Comparison of ENCODE assay signal across 3 cellular contexts in the genomic region with DNA sequence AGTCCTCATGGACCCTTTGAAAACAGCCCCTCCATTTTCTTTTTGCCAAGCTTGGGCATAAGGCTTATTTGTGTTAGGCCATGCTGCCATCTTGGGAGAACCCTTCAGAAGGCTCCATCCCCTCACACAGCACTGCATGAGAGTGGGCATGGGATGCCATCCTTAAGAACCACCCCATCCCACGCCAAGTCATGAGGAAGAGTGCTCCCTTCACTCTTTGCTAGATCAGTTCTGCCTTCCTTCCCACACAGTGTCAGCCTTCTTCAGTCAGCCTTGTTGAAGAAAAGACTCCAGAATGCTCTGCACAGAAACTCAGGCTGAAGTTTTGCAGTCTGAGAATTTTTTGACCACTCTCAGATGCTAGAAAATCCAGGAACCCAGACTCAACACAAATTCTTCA. TPM values are rescaled to one million over a fixed set of nuclear protein-coding genes. Genes with fewer than 3 reads are reported as not detected.
"Had no signal": no experiment of that assay in that cellular context is flagged by ENCODE, and none has a peak within 500 bp of the region (broad histone marks: within the 10 kb centered on the region; RNA-seq: fewer than 3 reads in every experiment).

No MANE protein-coding gene starts in this region.

- ATAC-seq: GM12878 had no signal

- DNase-seq: GDM1, GF-D8 had no signal

- H3K4me3 ChIP-seq: GM12878 had no signal

RNA-seq across cellular contexts. Expression of a gene that starts 32.8 kb away (rescaled TPM):
- polyA plus RNA-seq: GM12878 had no signal
